Comparison of ENCODE assay signal across 8 cellular contexts in the genomic region with DNA sequence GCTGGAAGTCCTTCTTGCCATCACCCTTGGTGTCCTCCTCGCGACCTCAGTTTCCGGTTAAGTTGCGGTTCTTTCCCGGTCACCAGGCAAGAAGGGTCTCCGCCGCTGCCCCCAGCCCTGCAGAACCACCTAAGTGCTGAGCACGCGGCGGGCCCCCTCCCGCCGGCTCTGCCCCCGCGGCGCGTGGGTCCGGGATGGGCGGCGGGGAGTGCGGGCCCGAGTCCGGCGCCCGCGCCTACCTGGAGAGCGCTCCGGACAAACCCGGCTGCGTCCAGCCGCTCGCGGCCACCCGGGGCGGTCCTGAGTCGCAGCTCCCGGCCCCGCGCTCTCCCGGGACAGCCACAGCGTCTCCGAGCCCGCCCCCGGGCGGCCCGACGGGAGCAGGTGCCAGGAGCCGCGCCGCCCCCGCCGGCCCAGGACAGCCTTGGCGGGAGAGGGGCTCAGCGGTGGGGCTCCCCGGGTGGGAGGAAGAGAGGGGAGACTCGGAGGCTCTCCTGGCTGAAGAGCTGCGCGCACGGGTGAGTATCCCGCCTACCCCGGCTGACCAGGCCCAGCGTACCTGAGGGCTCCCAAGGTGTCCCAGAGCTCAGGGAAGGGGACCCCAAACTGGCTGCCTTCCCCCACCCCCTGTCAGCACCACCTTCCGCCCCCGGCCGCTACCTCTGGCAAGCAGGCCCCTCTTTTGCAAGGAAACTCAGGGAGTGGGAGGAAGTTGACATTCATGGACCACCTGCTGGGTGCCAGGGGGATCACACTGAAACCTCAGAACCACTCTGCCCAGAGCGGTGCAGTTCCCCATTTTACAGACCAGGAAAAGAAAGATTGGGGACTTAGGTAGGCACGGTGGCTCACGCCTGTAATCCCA. TPM values are rescaled to one million over a fixed set of nuclear protein-coding genes. Genes with fewer than 3 reads are reported as not detected.
DNase-seq lines count a peak whose midpoint lies in the region; ATAC-seq, FAIRE-seq and TF ChIP-seq lines count a peak whose summit lies in the region.

No MANE protein-coding gene starts in this region.

- H3K27ac Mint-ChIP-seq in activated T-cell treated with anti-CD3 and anti-CD28 coated beads, Interleukin-2, amount 50 U/mL, for 72 hours, result no peak overlapping the region
- H3K27ac Mint-ChIP-seq in activated naive CD8-positive, alpha-beta T cell treated with anti-CD3 and anti-CD28 coated beads, Interleukin-2, amount 10 ng/mL, durations not matched to agents 7 days and 5 days, result peak overlapping the region; percentile 85
- H3K27ac Mint-ChIP-seq in type B pancreatic cell, result no peak overlapping the region

- H3K27me3 ChIP-seq in kidney epithelial cell (ENCODE audit: control insufficient read depth, insufficient read depth, low read length) (peaks cover 43% of the 10 kb centered on the region), small intestine (ENCODE audit: control insufficient read depth in 2 of 2, insufficient read depth in 2 of 2, low read length in 2 of 2) (peaks cover 3 to 5% of the 10 kb centered on the region in 2 donors)

- no peaks in the 10 kb centered on the region for H3K9me3 ChIP-seq in small intestine (ENCODE audit: control insufficient read depth, low read depth)

- 9 to 15% (median 14%) methylated on average over 41 to 67 of the region's 67 CpGs for WGBS in small intestine, 3 donors

- peaks cover 21% of the 10 kb centered on the region for H3K4me1 Mint-ChIP-seq in activated T-cell treated with anti-CD3 and anti-CD28 coated beads, Interleukin-2, amount 50 U/mL, for 72 hours (ENCODE audit: low read depth)
- H3K4me1 Mint-ChIP-seq in activated naive CD8-positive, alpha-beta T cell treated with anti-CD3 and anti-CD28 coated beads, Interleukin-2, amount 10 ng/mL, durations not matched to agents 7 days and 5 days, result peaks cover 20% of the 10 kb centered on the region
- peaks cover 5% of the 10 kb centered on the region for H3K4me1 Mint-ChIP-seq in type B pancreatic cell (ENCODE audit: unreplicated experiment)

- no peak overlapping the region for H3K27ac ChIP-seq in small intestine (ENCODE audit: low read depth in 1 of 2, low read length in 1 of 2)

- no peaks in the 10 kb centered on the region for H3K9me3 Mint-ChIP-seq in activated T-cell treated with anti-CD3 and anti-CD28 coated beads, Interleukin-2, amount 50 U/mL, for 72 hours
- no peaks in the 10 kb centered on the region for H3K9me3 Mint-ChIP-seq in activated naive CD8-positive, alpha-beta T cell treated with anti-CD3 and anti-CD28 coated beads, Interleukin-2, amount 10 ng/mL, durations not matched to agents 7 days and 5 days
- no peaks in the 10 kb centered on the region for H3K9me3 Mint-ChIP-seq in type B pancreatic cell

- no peak for TF ChIP-seq CTCF in kidney epithelial cell (IDR thresholded peaks at IDR 0.05; ENCODE audit: insufficient read depth, low read length, poor library complexity, severe bottlenecking)
- peak; percentile 44 for TF ChIP-seq CTCF in type B pancreatic cell (conservative IDR thresholded peaks at IDR 0.05)

- ATAC-seq in activated T-cell treated with anti-CD3 and anti-CD28 coated beads, Interleukin-2, amount 50 U/mL, for 72 hours (replicated peaks in 1 of 2), result peak; percentile 38 to 46
- peak; percentile 16 for ATAC-seq in activated naive CD8-positive, alpha-beta T cell treated with anti-CD3 and anti-CD28 coated beads, Interleukin-2, amount 10 ng/mL, durations not matched to agents 7 days and 5 days (ENCODE audit: low read depth)
- ATAC-seq in GM19395 (IDR thresholded peaks at IDR 0.05; ENCODE audit: unreplicated experiment), result no peak

- no peak for FAIRE-seq in small intestine (lab: Jason Lieb, UNC)

- peak overlapping the region; percentile 17 for H3K4me3 ChIP-seq in kidney epithelial cell (ENCODE audit: low read depth, low read length)
- H3K4me3 ChIP-seq in small intestine (ENCODE audit: low read depth in 1 of 2, low read length in 2 of 2), result peak overlapping the region in 1 of 2 donors; percentile 27

- POLR2A ChIA-PET in activated naive CD8-positive, alpha-beta T cell treated with anti-CD3 and anti-CD28 coated beads, Interleukin-2, amount 10 ng/mL, durations not matched to agents 7 days and 5 days (lab: Charles Lee), result interaction anchor here (0.6 to 2.5 kb wide), 3 partner anchors 20 to 55 kb away, joined by 3 to 25 read pairs (median 5); a partner anchor contains a TSS

- peaks cover 9% of the 10 kb centered on the region for H3K27me3 Mint-ChIP-seq in activated T-cell treated with anti-CD3 and anti-CD28 coated beads, Interleukin-2, amount 50 U/mL, for 72 hours (ENCODE audit: low read depth)
- H3K27me3 Mint-ChIP-seq in activated naive CD8-positive, alpha-beta T cell treated with anti-CD3 and anti-CD28 coated beads, Interleukin-2, amount 10 ng/mL, durations not matched to agents 7 days and 5 days, result peaks cover 8% of the 10 kb centered on the region
- H3K27me3 Mint-ChIP-seq in type B pancreatic cell, result peaks cover 52% of the 10 kb centered on the region

- DNase-seq in activated T-cell treated with anti-CD3 and anti-CD28 coated beads, Interleukin-2, amount 50 U/mL, for 72 hours, result peak in 1 of 2 donors; percentile 31
- no peak for DNase-seq in activated T-cell treated with anti-CD3 and anti-CD28 coated beads, Interleukin-2, amount 50 U/mL, for 48 hours
- peak; percentile 58 for DNase-seq in activated naive CD8-positive, alpha-beta T cell treated with anti-CD3 and anti-CD28 coated beads, Interleukin-2, amount 10 ng/mL, durations not matched to agents 7 days and 5 days
- DNase-seq in kidney epithelial cell (ENCODE audit: low read depth) (no peak), type B pancreatic cell (ENCODE audit: extremely low spot score, unreplicated experiment) (no peak), small intestine (no peak), COR-L47 (lab: John Stamatoyannopoulos, UW) (no peak)

- H3K4me3 Mint-ChIP-seq in activated T-cell treated with anti-CD3 and anti-CD28 coated beads, Interleukin-2, amount 50 U/mL, for 72 hours, result peak overlapping the region; percentile 76 to 80
- H3K4me3 Mint-ChIP-seq in activated naive CD8-positive, alpha-beta T cell treated with anti-CD3 and anti-CD28 coated beads, Interleukin-2, amount 10 ng/mL, durations not matched to agents 7 days and 5 days, result peak overlapping the region; percentile 84
- H3K4me3 Mint-ChIP-seq in type B pancreatic cell, result peak overlapping the region; percentile 36

- H3K36me3 ChIP-seq in kidney epithelial cell (ENCODE audit: control insufficient read depth, insufficient read depth, low read length), result no peaks in the 10 kb centered on the region
- H3K36me3 ChIP-seq in small intestine (ENCODE audit: control insufficient read depth in 2 of 2, insufficient read depth in 2 of 2, low read length in 2 of 2), result no peaks in the 10 kb centered on the region

- no peaks in the 10 kb centered on the region for H3K36me3 Mint-ChIP-seq in activated T-cell treated with anti-CD3 and anti-CD28 coated beads, Interleukin-2, amount 50 U/mL, for 72 hours (ENCODE audit: insufficient read depth in 2 of 2)
- H3K36me3 Mint-ChIP-seq in activated naive CD8-positive, alpha-beta T cell treated with anti-CD3 and anti-CD28 coated beads, Interleukin-2, amount 10 ng/mL, durations not matched to agents 7 days and 5 days, result no peaks in the 10 kb centered on the region
- H3K36me3 Mint-ChIP-seq in type B pancreatic cell, result no peaks in the 10 kb centered on the region

- no peaks in the 10 kb centered on the region for H3K4me1 ChIP-seq in small intestine (ENCODE audit: control insufficient read depth in 2 of 2, insufficient read depth in 1 of 2, low read depth in 1 of 2, low read length in 1 of 2)

RNA-seq across cellular contexts. Expression of a gene that starts 22.2 kb away (rescaled TPM):
- 1 to 10 TPM in 1 of 2 donors, under 1 TPM in 1; 0.86 to 1.3 TPM for total RNA-seq in activated T-cell treated with anti-CD3 and anti-CD28 coated beads, Interleukin-2, amount 50 U/mL, for 72 hours
- under 1 TPM; 0.53 to 0.91 TPM for total RNA-seq in activated naive CD8-positive, alpha-beta T cell treated with anti-CD3 and anti-CD28 coated beads, Interleukin-2, amount 10 ng/mL, durations not matched to agents 7 days and 5 days
- 0.34 and 0.75 TPM in 2 replicates for total RNA-seq in kidney epithelial cell
- 2.1 and 3.0 TPM in 2 replicates for total RNA-seq in type B pancreatic cell (ENCODE audit: low replicate concordance)
- under 1 TPM; 0.22 to 0.54 (median 0.49) TPM for polyA plus RNA-seq in small intestine

RNA-seq across cellular contexts. Expression of a gene that starts 25.7 kb away (rescaled TPM):
- total RNA-seq in activated T-cell treated with anti-CD3 and anti-CD28 coated beads, Interleukin-2, amount 50 U/mL, for 72 hours, result 1 to 10 TPM; 1.1 to 1.6 TPM
- total RNA-seq in activated naive CD8-positive, alpha-beta T cell treated with anti-CD3 and anti-CD28 coated beads, Interleukin-2, amount 10 ng/mL, durations not matched to agents 7 days and 5 days, result under 1 TPM; 0.40 to 0.58 TPM
- 0.04 and 0.34 TPM in 2 replicates for total RNA-seq in kidney epithelial cell
- total RNA-seq in type B pancreatic cell (ENCODE audit: low replicate concordance), result 1.7 and 3.3 TPM in 2 replicates
- under 1 TPM in 1 of 3 donors, not detected in 2; 0.31 TPM for polyA plus RNA-seq in small intestine

RNA-seq across cellular contexts. Expression of a gene that starts 40.0 kb away (rescaled TPM):
- 10 to 100 TPM; 33.2 to 62.0 TPM for total RNA-seq in activated T-cell treated with anti-CD3 and anti-CD28 coated beads, Interleukin-2, amount 50 U/mL, for 72 hours
- total RNA-seq in activated naive CD8-positive, alpha-beta T cell treated with anti-CD3 and anti-CD28 coated beads, Interleukin-2, amount 10 ng/mL, durations not matched to agents 7 days and 5 days, result 10 to 100 TPM; 68.7 to 77.6 TPM
- total RNA-seq in kidney epithelial cell, result 10.0 and 14.7 TPM in 2 replicates
- 0.72 and 1.3 TPM in 2 replicates for total RNA-seq in type B pancreatic cell (ENCODE audit: low replicate concordance)
- 10 to 100 TPM; 11.4 to 33.8 (median 15.1) TPM for polyA plus RNA-seq in small intestine

RNA-seq across cellular contexts. Expression of a gene that starts 48.6 kb away (rescaled TPM):
- total RNA-seq in activated T-cell treated with anti-CD3 and anti-CD28 coated beads, Interleukin-2, amount 50 U/mL, for 72 hours, result 10 to 100 TPM; 33.3 to 41.4 TPM
- total RNA-seq in activated naive CD8-positive, alpha-beta T cell treated with anti-CD3 and anti-CD28 coated beads, Interleukin-2, amount 10 ng/mL, durations not matched to agents 7 days and 5 days, result 10 to 100 TPM; 45.1 to 46.9 TPM
- total RNA-seq in kidney epithelial cell, result 22.2 and 32.4 TPM in 2 replicates
- 36.0 and 63.5 TPM in 2 replicates for total RNA-seq in type B pancreatic cell (ENCODE audit: low replicate concordance)
- 10 to 100 TPM in 2 of 3 donors, 1 to 10 TPM in 1; 8.6 to 39.1 (median 13.4) TPM for polyA plus RNA-seq in small intestine

RNA-seq across cellular contexts. Expression of a gene that starts 50.0 kb away (rescaled TPM):
- under 1 TPM in 1 of 2 donors, not detected in 1; 0.28 TPM for total RNA-seq in activated T-cell treated with anti-CD3 and anti-CD28 coated beads, Interleukin-2, amount 50 U/mL, for 72 hours
- total RNA-seq in activated naive CD8-positive, alpha-beta T cell treated with anti-CD3 and anti-CD28 coated beads, Interleukin-2, amount 10 ng/mL, durations not matched to agents 7 days and 5 days, result under 1 TPM; 0.31 to 0.36 TPM
- total RNA-seq in kidney epithelial cell (not detected in 2 replicates), type B pancreatic cell (ENCODE audit: low replicate concordance) (0.36 TPM in 1 of 2 replicates, not detected in the other)
- under 1 TPM in 1 of 3 donors, not detected in 2; 0.04 TPM for polyA plus RNA-seq in small intestine
